In genomic region chr5:132496631-132497487, GRCh38 we compare ENCODE assay signal across 8 cellular contexts. TPM values are rescaled to one million over a fixed set of nuclear protein-coding genes. Genes with fewer than 3 reads are reported as not detected.
DNase-seq lines count a peak whose midpoint lies in the region; ATAC-seq, FAIRE-seq and TF ChIP-seq lines count a peak whose summit lies in the region.

No MANE protein-coding gene starts in this region.

- H3K4me3 Mint-ChIP-seq in stimulated activated naive CD8-positive, alpha-beta T cell treated with anti-CD3 and anti-CD28 coated beads, Interleukin-15, Interleukin-2, amounts not matched to agents 100 ng/mL and 50 ng/mL, for 24 hours = peak overlapping the region; percentile 87

- peak overlapping the region; percentile 93 for H3K27ac Mint-ChIP-seq in stimulated activated naive CD8-positive, alpha-beta T cell treated with anti-CD3 and anti-CD28 coated beads, Interleukin-15, Interleukin-2, amounts not matched to agents 100 ng/mL and 50 ng/mL, for 24 hours

- H3K4me3 ChIP-seq in epithelial cell of esophagus (ENCODE audit: low read length) = peak overlapping the region; percentile 65
- H3K4me3 ChIP-seq in mesodermal cell (ENCODE audit: extremely low read depth, insufficient read depth, low read length, poor library complexity, severe bottlenecking) = peak overlapping the region; percentile 49

- peak overlapping the region; percentile 70 for H3K27ac ChIP-seq in mesodermal cell (ENCODE audit: low read depth, low read length, severe bottlenecking)

- peaks cover 66% of the 10 kb centered on the region for H3K4me1 Mint-ChIP-seq in stimulated activated naive CD8-positive, alpha-beta T cell treated with anti-CD3 and anti-CD28 coated beads, Interleukin-15, Interleukin-2, amounts not matched to agents 100 ng/mL and 50 ng/mL, for 24 hours (ENCODE audit: low read depth)

- TF ChIP-seq POLR2A in GM12892 (IDR thresholded peaks at IDR 0.05; ENCODE audit: low read depth, low read length) = peak; percentile 57; the same call in 1 of the 2 replicates

- no peak for FAIRE-seq in GM12892 (lab: Jason Lieb, UNC)

- no peaks in the 10 kb centered on the region for H3K36me3 Mint-ChIP-seq in stimulated activated naive CD8-positive, alpha-beta T cell treated with anti-CD3 and anti-CD28 coated beads, Interleukin-15, Interleukin-2, amounts not matched to agents 100 ng/mL and 50 ng/mL, for 24 hours (ENCODE audit: low read depth)

- no peaks in the 10 kb centered on the region for H3K9me3 ChIP-seq in mesodermal cell (ENCODE audit: control insufficient read depth, low read length)

- DNase-seq in A172 (ENCODE audit: low spot score) (peak; percentile 70), GM12892 (ENCODE audit: insufficient read length) (peak; percentile 76), NCI-H226 (peak; percentile 89), epithelial cell of esophagus (ENCODE audit: low read depth) (peak; percentile 29)
- DNase-seq in activated CD8-positive, alpha-beta memory T cell treated with anti-CD3 and anti-CD28 coated beads for 48 hours (ENCODE audit: low read depth in 2 of 3, low spot score in 2 of 3) = peak in 2 of 3 experiments; percentile 49 to 51

- peaks cover 27% of the 10 kb centered on the region for H3K4me1 ChIP-seq in mesodermal cell (ENCODE audit: control insufficient read depth, insufficient read depth, low read length, poor library complexity, severe bottlenecking)

- peak; percentile 49 for ATAC-seq in HG02840 (IDR thresholded peaks at IDR 0.05; ENCODE audit: low FRiP score, unreplicated experiment)

- H3K27me3 Mint-ChIP-seq in stimulated activated naive CD8-positive, alpha-beta T cell treated with anti-CD3 and anti-CD28 coated beads, Interleukin-15, Interleukin-2, amounts not matched to agents 100 ng/mL and 50 ng/mL, for 24 hours = no peaks in the 10 kb centered on the region

- no peaks in the 10 kb centered on the region for H3K9me3 Mint-ChIP-seq in stimulated activated naive CD8-positive, alpha-beta T cell treated with anti-CD3 and anti-CD28 coated beads, Interleukin-15, Interleukin-2, amounts not matched to agents 100 ng/mL and 50 ng/mL, for 24 hours

- WGBS in mesodermal cell (ENCODE audit: insufficient coverage in 2 of 2), 2 experiments = 1 to 9% methylated on average over 34 to 43 of the region's 62 CpGs

- no peaks in the 10 kb centered on the region for H3K36me3 ChIP-seq in mesodermal cell (ENCODE audit: control insufficient read depth, insufficient read depth, low read length)

- no peak for TF ChIP-seq CTCF in epithelial cell of esophagus (IDR thresholded peaks at IDR 0.05; ENCODE audit: insufficient read depth, low read depth, low read length, missing control alignments)

RNA-seq across cellular contexts. Expression of gene IRF1, which starts 6.3 kb away (rescaled TPM):
- total RNA-seq in A172 (2014; rRNA removed; shearing (Covaris generic)) = 4.0 and 9.1 TPM in 2 replicates
- 29.9 TPM for polyA plus RNA-seq in GM12892 (2012; ENCODE audit: missing spikeins)
- polyA plus RNA-seq in mesodermal cell (2013, experiment 1 of 2) = 11.4 TPM
- polyA plus RNA-seq in mesodermal cell (2013, experiment 2 of 2) = 10.0 TPM

RNA-seq across cellular contexts. Expression of gene IL5, which starts 46.5 kb away (rescaled TPM):
- not detected in 2 replicates for total RNA-seq in A172 (2014; rRNA removed; shearing (Covaris generic))
- not detected for polyA plus RNA-seq in GM12892 (2012; ENCODE audit: missing spikeins)
- not detected for polyA plus RNA-seq in mesodermal cell (2013, experiment 1 of 2)
- polyA plus RNA-seq in mesodermal cell (2013, experiment 2 of 2) = not detected

RNA-seq across cellular contexts. Expression of gene RAD50, which starts 59.9 kb away (rescaled TPM):
- 31.6 and 32.5 TPM in 2 replicates for total RNA-seq in A172 (2014; rRNA removed; shearing (Covaris generic))
- polyA plus RNA-seq in GM12892 (2012; ENCODE audit: missing spikeins) = 36.9 TPM
- 25.2 TPM for polyA plus RNA-seq in mesodermal cell (2013, experiment 1 of 2)
- polyA plus RNA-seq in mesodermal cell (2013, experiment 2 of 2) = 26.5 TPM

Comparison
In these comparisons a context has a peak if more than half of its experiments do, and no peak if none do; other contexts are left out.
1. Peak in every context shown above with its lines: DNase-seq, ATAC-seq, H3K4me3 ChIP-seq and H3K27ac ChIP-seq.
2. DNase-seq: peak in every context shown above with its lines; median percentile 89 in NCI-H226; 76 in GM12892; 70 in A172; 50 in activated CD8-positive, alpha-beta memory T cell treated with anti-CD3 and anti-CD28 coated beads for 48 hours; 29 in epithelial cell of esophagus.